In genomic region chr3:104908761-104909160, GRCh38 we compare ENCODE assay signal across 14 cellular contexts.
DNase-seq lines count a peak whose midpoint lies in the region; ATAC-seq and TF ChIP-seq lines count a peak whose summit lies in the region.
"Had no signal": no experiment of that assay in that cellular context is flagged by ENCODE, and none has a peak within 500 bp of the region (broad histone marks: within the 10 kb centered on the region; RNA-seq: fewer than 3 reads in every experiment).

No MANE protein-coding gene starts in this region.

- H3K9me3 Mint-ChIP-seq in endodermal cell, result peaks cover 15% of the 10 kb centered on the region

- peaks cover 3% of the 10 kb centered on the region for H3K36me3 Mint-ChIP-seq in endodermal cell (ENCODE audit: low read depth)
- H3K36me3 Mint-ChIP-seq: activated CD8-positive, alpha-beta memory T cell treated with anti-CD3 and anti-CD28 coated beads, Interleukin-2, amount 10 ng/mL, durations not matched to agents 7 days and 5 days; naive B cell had no signal

- peaks cover 6% of the 10 kb centered on the region for H3K27me3 Mint-ChIP-seq in endodermal cell (ENCODE audit: insufficient read depth)
- H3K27me3 Mint-ChIP-seq: activated CD8-positive, alpha-beta memory T cell treated with anti-CD3 and anti-CD28 coated beads, Interleukin-2, amount 10 ng/mL, durations not matched to agents 7 days and 5 days; naive B cell had no signal

- H3K9ac ChIP-seq in endodermal cell (ENCODE audit: extremely low read depth, low read length, poor library complexity, severe bottlenecking), result no peak overlapping the region

- H3K27ac ChIP-seq in endodermal cell (ENCODE audit: low read depth, low read length) (peak overlapping the region; percentile 41), thoracic aorta (peak overlapping the region; percentile 38 to 53)

- TF ChIP-seq CTCF in endodermal cell (conservative IDR thresholded peaks at IDR 0.05) (no peak), thoracic aorta (IDR thresholded peaks at IDR 0.05) (no peak), omental fat pad (IDR thresholded peaks at IDR 0.05) (no peak)

- no peak overlapping the region for H3K4me3 Mint-ChIP-seq in endodermal cell
- H3K4me3 Mint-ChIP-seq: activated CD8-positive, alpha-beta memory T cell treated with anti-CD3 and anti-CD28 coated beads, Interleukin-2, amount 10 ng/mL, durations not matched to agents 7 days and 5 days; naive B cell had no signal

- H3K4me1 Mint-ChIP-seq in endodermal cell, result peaks cover 4% of the 10 kb centered on the region
- H3K4me1 Mint-ChIP-seq: activated CD8-positive, alpha-beta memory T cell treated with anti-CD3 and anti-CD28 coated beads, Interleukin-2, amount 10 ng/mL, durations not matched to agents 7 days and 5 days; naive B cell had no signal

- DNase-seq in NCI-H82 (lab: John Stamatoyannopoulos, UW) (peak; percentile 21), NCI-H82 treated with DMSO at 0.1 percent for 48 hours (lab: John Stamatoyannopoulos, UW; ENCODE audit: unreplicated experiment) (no peak), NCI-H524 (lab: John Stamatoyannopoulos, UW) (peak; percentile 14 to 68), endodermal cell (no peak), thoracic aorta (ENCODE audit: low spot score) (no peak), omental fat pad (ENCODE audit: low spot score) (no peak)
- DNase-seq in activated CD4-positive, alpha-beta T cell treated with anti-CD3 and anti-CD28 coated beads, Interleukin-2, amount 50 U/mL, for 48 hours, result no peak
- DNase-seq: activated CD8-positive, alpha-beta memory T cell treated with anti-CD3 and anti-CD28 coated beads, Interleukin-2, amount 10 ng/mL, durations not matched to agents 7 days and 5 days; GF-D8; KG1; naive B cell; stimulated activated CD4-positive, alpha-beta T cell treated with anti-CD3 and anti-CD28 coated beads, Interleukin-12 subunit alpha, Interleukin-12 subunit beta, amount 100 ng/mL, for 4 hours; T1000 had no signal

- no peaks in the 10 kb centered on the region for H3K4me1 ChIP-seq in endodermal cell (ENCODE audit: control insufficient read depth, insufficient read depth, low read length)
- H3K4me1 ChIP-seq in thoracic aorta (ENCODE audit: control insufficient read depth in 1 of 2, low read depth in 2 of 2), result peaks cover 0 to 13% of the 10 kb centered on the region in 2 donors

- 88 to 100% methylated on average over 1 to 2 of the region's 2 CpGs for WGBS in endodermal cell (ENCODE audit: insufficient coverage in 1 of 2, insufficient read length in 1 of 2), 2 experiments

- H3K27me3 ChIP-seq in endodermal cell (ENCODE audit: control insufficient read depth, insufficient read depth, low read length, poor library complexity, severe bottlenecking), result no peaks in the 10 kb centered on the region
- H3K27me3 ChIP-seq in thoracic aorta (replicated peaks; ENCODE audit: insufficient read depth), result no peaks in the 10 kb centered on the region

- H3K27ac Mint-ChIP-seq in endodermal cell, result no peak overlapping the region
- H3K27ac Mint-ChIP-seq: activated CD8-positive, alpha-beta memory T cell treated with anti-CD3 and anti-CD28 coated beads, Interleukin-2, amount 10 ng/mL, durations not matched to agents 7 days and 5 days; naive B cell had no signal

- H3K36me3 ChIP-seq in endodermal cell (ENCODE audit: control insufficient read depth, insufficient read depth, low read length) (no peaks in the 10 kb centered on the region), thoracic aorta (no peaks in the 10 kb centered on the region)

- H3K4me3 ChIP-seq in endodermal cell (ENCODE audit: low read length) (no peak overlapping the region), thoracic aorta (no peak overlapping the region)

- H3K9me3 ChIP-seq in endodermal cell (ENCODE audit: control insufficient read depth, low read length) (no peaks in the 10 kb centered on the region), thoracic aorta (no peaks in the 10 kb centered on the region)

- ATAC-seq in thoracic aorta (ENCODE audit: insufficient number of reproducible peaks, low FRiP score, low read depth), result no peak
- ATAC-seq in HG02763 (IDR thresholded peaks at IDR 0.05; ENCODE audit: unreplicated experiment), result no peak
- no peak for ATAC-seq in omental fat pad (ENCODE audit: low FRiP score)
- ATAC-seq: activated CD8-positive, alpha-beta memory T cell treated with anti-CD3 and anti-CD28 coated beads, Interleukin-2, amount 10 ng/mL, durations not matched to agents 7 days and 5 days had no signal

Comparison
In these comparisons a context has a peak if more than half of its experiments do, and no peak if none do; other contexts are left out.
1. DNase-seq: peak in NCI-H82 (single experiment) and NCI-H524 (2 of 2); none in NCI-H82 treated with DMSO at 0.1 percent for 48 hours (single experiment), endodermal cell (single experiment), thoracic aorta (single experiment), omental fat pad (single experiment) and activated CD4-positive, alpha-beta T cell treated with anti-CD3 and anti-CD28 coated beads, Interleukin-2, amount 50 U/mL, for 48 hours (0 of 2).